In the genomic region with DNA sequence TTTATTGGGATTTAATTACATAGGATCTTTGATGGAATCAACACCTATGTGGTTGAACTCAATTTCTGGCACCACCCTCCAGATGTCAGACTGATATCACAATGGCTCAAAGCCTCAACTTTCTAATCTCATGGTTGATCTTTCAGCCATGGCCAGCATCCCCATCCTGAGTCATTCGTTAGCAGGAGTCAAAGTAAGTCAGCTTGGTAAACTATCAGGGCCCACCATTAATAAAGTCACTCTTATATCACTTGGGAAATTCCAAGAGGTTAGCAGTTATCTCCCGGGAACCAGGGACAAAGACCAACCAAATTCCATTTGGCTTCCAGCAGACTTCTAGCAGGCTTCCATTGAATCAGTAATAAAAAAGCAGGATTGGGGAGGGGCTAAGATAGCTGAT, we compare ENCODE assay signal across 21 cellular contexts.
"Had no signal": no experiment of that assay in that cellular context is flagged by ENCODE, and none has a peak within 500 bp of the region (broad histone marks: within the 10 kb centered on the region; RNA-seq: fewer than 3 reads in every experiment).

No MANE protein-coding gene starts in this region.

- H3K27me3 ChIP-seq: breast epithelium, gastroesophageal sphincter, left lung, transverse colon had no signal

- DNase-seq: activated CD4-positive, alpha-beta T cell treated with anti-CD3 and anti-CD28 coated beads, Interleukin-2, amount 10 ng/mL, durations not matched to agents 24 days and 14 days; activated CD4-positive, CD25-positive, alpha-beta regulatory T cell; activated CD8-positive, alpha-beta memory T cell treated with anti-CD3 and anti-CD28 coated beads, Interleukin-2, amount 50 U/mL, for 48 hours; activated CD8-positive, alpha-beta T cell treated with anti-CD3 and anti-CD28 coated beads, Interleukin-2, amount 10 ng/mL, durations not matched to agents 7 days and 5 days; activated gamma-delta T cell treated with Interleukin-2 at 50 U/mL for 16 hours; activated naive CD8-positive, alpha-beta T cell treated with anti-CD3 and anti-CD28 coated beads for 36 hours; cerebellar nuclear complex; effector memory CD8-positive, alpha-beta T cell; nephron progenitor cell; right cardiac atrium; small intestine; stimulated activated CD4-positive, alpha-beta T cell treated with anti-CD3 and anti-CD28 coated beads, Interleukin-4, amount 100 ng/mL, for 4 hours; stimulated activated CD8-positive, alpha-beta memory T cell treated with anti-CD3 and anti-CD28 coated beads, Interleukin-4, amount 100 ng/mL, for 48 hours; stimulated activated naive CD8-positive, alpha-beta T cell treated with anti-CD3 and anti-CD28 coated beads, Interleukin-15, Interleukin-2, amounts not matched to agents 100 U/mL and 50 U/mL, for 24 hours; transverse colon had no signal

- H3K4me1 ChIP-seq: breast epithelium, gastroesophageal sphincter, left lung, prostate gland had no signal

- H3K36me3 ChIP-seq: breast epithelium, gastroesophageal sphincter, left lung, prostate gland, transverse colon had no signal

- H3K9me3 ChIP-seq: prostate gland had no signal

- H3K4me3 Mint-ChIP-seq: activated CD4-positive, alpha-beta T cell treated with anti-CD3 and anti-CD28 coated beads, Interleukin-2, amount 10 ng/mL, durations not matched to agents 24 days and 14 days; activated CD8-positive, alpha-beta T cell treated with anti-CD3 and anti-CD28 coated beads, Interleukin-2, amount 10 ng/mL, durations not matched to agents 7 days and 5 days; activated naive CD8-positive, alpha-beta T cell treated with anti-CD3 and anti-CD28 coated beads for 36 hours; dendritic cell treated with granulocyte-macrophage colony-stimulating factor and Interleukin-4, amounts not matched to agents 40 ng/mL and 50 ng/mL, for 4 days; effector memory CD8-positive, alpha-beta T cell; nephron progenitor cell had no signal

- H3K4me1 Mint-ChIP-seq: activated CD4-positive, alpha-beta T cell treated with anti-CD3 and anti-CD28 coated beads, Interleukin-2, amount 10 ng/mL, durations not matched to agents 24 days and 14 days; activated naive CD8-positive, alpha-beta T cell treated with anti-CD3 and anti-CD28 coated beads for 36 hours; nephron progenitor cell had no signal

- ATAC-seq: activated CD8-positive, alpha-beta T cell treated with anti-CD3 and anti-CD28 coated beads, Interleukin-2, amount 10 ng/mL, durations not matched to agents 7 days and 5 days; effector memory CD8-positive, alpha-beta T cell; gastroesophageal sphincter; left lung; stimulated activated naive CD8-positive, alpha-beta T cell treated with anti-CD3 and anti-CD28 coated beads, Interleukin-15, Interleukin-2, amounts not matched to agents 100 U/mL and 50 U/mL, for 24 hours had no signal

- H3K27ac Mint-ChIP-seq: activated CD4-positive, alpha-beta T cell treated with anti-CD3 and anti-CD28 coated beads, Interleukin-2, amount 10 ng/mL, durations not matched to agents 24 days and 14 days; activated CD8-positive, alpha-beta T cell treated with anti-CD3 and anti-CD28 coated beads, Interleukin-2, amount 10 ng/mL, durations not matched to agents 7 days and 5 days; activated naive CD8-positive, alpha-beta T cell treated with anti-CD3 and anti-CD28 coated beads for 36 hours; dendritic cell treated with granulocyte-macrophage colony-stimulating factor and Interleukin-4, amounts not matched to agents 40 ng/mL and 50 ng/mL, for 4 days; effector memory CD8-positive, alpha-beta T cell; nephron progenitor cell had no signal

- H3K27ac ChIP-seq: breast epithelium, epithelial cell of prostate, gastroesophageal sphincter, left lung, prostate gland, transverse colon had no signal

- H3K4me3 ChIP-seq: breast epithelium, gastroesophageal sphincter, left lung, prostate gland, transverse colon had no signal

- H3K27me3 Mint-ChIP-seq: activated CD4-positive, alpha-beta T cell treated with anti-CD3 and anti-CD28 coated beads, Interleukin-2, amount 10 ng/mL, durations not matched to agents 24 days and 14 days; activated naive CD8-positive, alpha-beta T cell treated with anti-CD3 and anti-CD28 coated beads for 36 hours; dendritic cell treated with granulocyte-macrophage colony-stimulating factor and Interleukin-4, amounts not matched to agents 40 ng/mL and 50 ng/mL, for 4 days; effector memory CD8-positive, alpha-beta T cell had no signal
